ENCODE assay signal across 1 cellular context in genomic region chr1:220013497-220013896, GRCh38.
TF ChIP-seq lines count a peak whose summit lies in the region.

No MANE protein-coding gene starts in this region.

TF ChIP-seq in WTC11, 78 proteins besides CTCF, POLR2A, EP300 and RAD21 (continued from another document):
- TF ChIP-seq ZNF281 (CRISPR knock-in tag; IDR thresholded peaks at IDR 0.05) (no peak), ERG (CRISPR knock-in tag; IDR thresholded peaks at IDR 0.05) (no peak)
